16 cellular contexts compared by ENCODE assay signal in genomic region chr1:9670085-9670484, GRCh38. TPM values are rescaled to one million over a fixed set of nuclear protein-coding genes. Genes with fewer than 3 reads are reported as not detected.
DNase-seq lines count a peak whose midpoint lies in the region; ATAC-seq lines count a peak whose summit lies in the region.
"Had no signal": no experiment of that assay in that cellular context is flagged by ENCODE, and none has a peak within 500 bp of the region (broad histone marks: within the 10 kb centered on the region; RNA-seq: fewer than 3 reads in every experiment).

No MANE protein-coding gene starts in this region.

- intact Hi-C loops in activated naive CD4-positive, alpha-beta T cell treated with anti-CD3 and anti-CD28 coated beads for 36 hours (cut with micrococcal nuclease): loop anchor here (1.0 to 2.0 kb wide), 3 partner anchors 15 to 58 kb away; no protein-coding TSS in a partner anchor
- intact Hi-C loops in activated T-helper 1 cell treated with anti-CD3 and anti-CD28 coated beads, Interleukin-12 subunit alpha, Interleukin-12 subunit beta, Interleukin-2, Interleukin-4 antibody, amounts not matched to agents 30 ng/mL and 10 ng/mL and 1 ng/mL, durations not matched to agents 14 hours and 24 hours and 36 hours (cut with micrococcal nuclease): loop anchor here (1.0 to 5.0 kb wide), 2 partner anchors 15 to 43 kb away; no protein-coding TSS in a partner anchor

- DNase-seq in activated naive CD4-positive, alpha-beta T cell treated with anti-CD3 and anti-CD28 coated beads for 36 hours: peak; percentile 56
- no peak for DNase-seq in activated naive CD4-positive, alpha-beta T cell treated with anti-CD3 and anti-CD28 coated beads, Interleukin-2, amount 10 ng/mL, durations not matched to agents 7 days and 5 days
- DNase-seq in activated T-helper 1 cell treated with anti-CD3 and anti-CD28 coated beads, Interleukin-12 subunit alpha, Interleukin-12 subunit beta, Interleukin-2, Interleukin-4 antibody, amounts not matched to agents 30 ng/mL and 10 ng/mL and 1 ng/mL, durations not matched to agents 14 hours and 24 hours and 36 hours (ENCODE audit: low spot score): no peak
- DNase-seq in stimulated activated naive B cell treated with anti-CD40 and anti-IgM and Interleukin-4, amounts not matched to agents 10 μg/mL and 1 μg/mL and 100 μg/mL, for 72 hours: peak; percentile 35
- no peak for DNase-seq in NCI-H2029 (lab: John Stamatoyannopoulos, UW)
- DNase-seq in cerebellar nuclear complex (lab: John Stamatoyannopoulos, UW): no peak
- DNase-seq: body of pancreas; effector CD4-positive, alpha-beta T cell; hypothalamus; NCI-H2171 treated with DMSO at 0.1 percent for 48 hours; NK-92 treated with Interleukin-12 subunit alpha and Interleukin-12 subunit beta, amount 100 ng/mL, for 24 hours; posterior cingulate gyrus; spleen; testis had no signal

- H3K9me3 Mint-ChIP-seq in activated naive CD4-positive, alpha-beta T cell treated with anti-CD3 and anti-CD28 coated beads for 36 hours: no peaks in the 10 kb centered on the region
- no peaks in the 10 kb centered on the region for H3K9me3 Mint-ChIP-seq in activated naive CD4-positive, alpha-beta T cell treated with anti-CD3 and anti-CD28 coated beads, Interleukin-2, amount 10 ng/mL, durations not matched to agents 7 days and 5 days
- H3K9me3 Mint-ChIP-seq in IgD-negative memory B cell: no peaks in the 10 kb centered on the region
- no peaks in the 10 kb centered on the region for H3K9me3 Mint-ChIP-seq in activated T-helper 1 cell treated with anti-CD3 and anti-CD28 coated beads, Interleukin-12 subunit alpha, Interleukin-12 subunit beta, Interleukin-2, Interleukin-4 antibody, amounts not matched to agents 30 ng/mL and 10 ng/mL and 1 ng/mL, durations not matched to agents 14 hours and 24 hours and 36 hours
- no peaks in the 10 kb centered on the region for H3K9me3 Mint-ChIP-seq in stimulated activated naive B cell treated with anti-CD40 and anti-IgM and Interleukin-4, amounts not matched to agents 10 μg/mL and 1 μg/mL and 100 μg/mL, for 72 hours

- no peak overlapping the region for H3K4me3 Mint-ChIP-seq in activated naive CD4-positive, alpha-beta T cell treated with anti-CD3 and anti-CD28 coated beads for 36 hours
- no peak overlapping the region for H3K4me3 Mint-ChIP-seq in activated naive CD4-positive, alpha-beta T cell treated with anti-CD3 and anti-CD28 coated beads, Interleukin-2, amount 10 ng/mL, durations not matched to agents 7 days and 5 days
- peak overlapping the region in 1 of 4 donors; percentile 61 for H3K4me3 Mint-ChIP-seq in IgD-negative memory B cell
- H3K4me3 Mint-ChIP-seq in activated T-helper 1 cell treated with anti-CD3 and anti-CD28 coated beads, Interleukin-12 subunit alpha, Interleukin-12 subunit beta, Interleukin-2, Interleukin-4 antibody, amounts not matched to agents 30 ng/mL and 10 ng/mL and 1 ng/mL, durations not matched to agents 14 hours and 24 hours and 36 hours: no peak overlapping the region
- peak overlapping the region; percentile 48 to 59 for H3K4me3 Mint-ChIP-seq in stimulated activated naive B cell treated with anti-CD40 and anti-IgM and Interleukin-4, amounts not matched to agents 10 μg/mL and 1 μg/mL and 100 μg/mL, for 72 hours

- H3K27me3 Mint-ChIP-seq in activated naive CD4-positive, alpha-beta T cell treated with anti-CD3 and anti-CD28 coated beads for 36 hours (ENCODE audit: low read depth): no peaks in the 10 kb centered on the region
- no peaks in the 10 kb centered on the region for H3K27me3 Mint-ChIP-seq in activated naive CD4-positive, alpha-beta T cell treated with anti-CD3 and anti-CD28 coated beads, Interleukin-2, amount 10 ng/mL, durations not matched to agents 7 days and 5 days
- no peaks in the 10 kb centered on the region for H3K27me3 Mint-ChIP-seq in IgD-negative memory B cell
- no peaks in the 10 kb centered on the region for H3K27me3 Mint-ChIP-seq in activated T-helper 1 cell treated with anti-CD3 and anti-CD28 coated beads, Interleukin-12 subunit alpha, Interleukin-12 subunit beta, Interleukin-2, Interleukin-4 antibody, amounts not matched to agents 30 ng/mL and 10 ng/mL and 1 ng/mL, durations not matched to agents 14 hours and 24 hours and 36 hours (ENCODE audit: insufficient read depth)
- no peaks in the 10 kb centered on the region for H3K27me3 Mint-ChIP-seq in stimulated activated naive B cell treated with anti-CD40 and anti-IgM and Interleukin-4, amounts not matched to agents 10 μg/mL and 1 μg/mL and 100 μg/mL, for 72 hours

- peak; percentile 92 to 96 for ATAC-seq in stimulated activated naive B cell treated with anti-CD40 and anti-IgM and Interleukin-4, amounts not matched to agents 10 μg/mL and 1 μg/mL and 100 μg/mL, for 72 hours (replicated peaks)
- no peak for ATAC-seq in HG02642 (IDR thresholded peaks at IDR 0.05; ENCODE audit: poor library complexity, unreplicated experiment)
- ATAC-seq: body of pancreas had no signal

- H3K36me3 Mint-ChIP-seq in activated naive CD4-positive, alpha-beta T cell treated with anti-CD3 and anti-CD28 coated beads for 36 hours (ENCODE audit: low read depth): peaks cover 35% of the 10 kb centered on the region
- peaks cover 56% of the 10 kb centered on the region for H3K36me3 Mint-ChIP-seq in activated naive CD4-positive, alpha-beta T cell treated with anti-CD3 and anti-CD28 coated beads, Interleukin-2, amount 10 ng/mL, durations not matched to agents 7 days and 5 days
- peaks cover 9% of the 10 kb centered on the region for H3K36me3 Mint-ChIP-seq in IgD-negative memory B cell
- peaks cover 40% of the 10 kb centered on the region for H3K36me3 Mint-ChIP-seq in activated T-helper 1 cell treated with anti-CD3 and anti-CD28 coated beads, Interleukin-12 subunit alpha, Interleukin-12 subunit beta, Interleukin-2, Interleukin-4 antibody, amounts not matched to agents 30 ng/mL and 10 ng/mL and 1 ng/mL, durations not matched to agents 14 hours and 24 hours and 36 hours (ENCODE audit: low read depth)
- peaks cover 36 to 57% of the 10 kb centered on the region in 2 donors for H3K36me3 Mint-ChIP-seq in stimulated activated naive B cell treated with anti-CD40 and anti-IgM and Interleukin-4, amounts not matched to agents 10 μg/mL and 1 μg/mL and 100 μg/mL, for 72 hours

- H3K4me1 Mint-ChIP-seq in activated naive CD4-positive, alpha-beta T cell treated with anti-CD3 and anti-CD28 coated beads for 36 hours (ENCODE audit: low read depth): peaks cover 82% of the 10 kb centered on the region
- H3K4me1 Mint-ChIP-seq in activated naive CD4-positive, alpha-beta T cell treated with anti-CD3 and anti-CD28 coated beads, Interleukin-2, amount 10 ng/mL, durations not matched to agents 7 days and 5 days: peaks cover 56% of the 10 kb centered on the region
- peaks cover 31 to 41% (median 32%) of the 10 kb centered on the region in 3 donors for H3K4me1 Mint-ChIP-seq in IgD-negative memory B cell
- H3K4me1 Mint-ChIP-seq in activated T-helper 1 cell treated with anti-CD3 and anti-CD28 coated beads, Interleukin-12 subunit alpha, Interleukin-12 subunit beta, Interleukin-2, Interleukin-4 antibody, amounts not matched to agents 30 ng/mL and 10 ng/mL and 1 ng/mL, durations not matched to agents 14 hours and 24 hours and 36 hours (ENCODE audit: low read depth): peaks cover 40% of the 10 kb centered on the region
- peaks cover 43 to 83% of the 10 kb centered on the region in 2 donors for H3K4me1 Mint-ChIP-seq in stimulated activated naive B cell treated with anti-CD40 and anti-IgM and Interleukin-4, amounts not matched to agents 10 μg/mL and 1 μg/mL and 100 μg/mL, for 72 hours

- H3K27ac Mint-ChIP-seq in activated naive CD4-positive, alpha-beta T cell treated with anti-CD3 and anti-CD28 coated beads for 36 hours: peak overlapping the region; percentile 86
- no peak overlapping the region for H3K27ac Mint-ChIP-seq in activated naive CD4-positive, alpha-beta T cell treated with anti-CD3 and anti-CD28 coated beads, Interleukin-2, amount 10 ng/mL, durations not matched to agents 7 days and 5 days
- peak overlapping the region in 2 of 3 donors; percentile 14 to 91 for H3K27ac Mint-ChIP-seq in IgD-negative memory B cell
- peak overlapping the region; percentile 79 for H3K27ac Mint-ChIP-seq in activated T-helper 1 cell treated with anti-CD3 and anti-CD28 coated beads, Interleukin-12 subunit alpha, Interleukin-12 subunit beta, Interleukin-2, Interleukin-4 antibody, amounts not matched to agents 30 ng/mL and 10 ng/mL and 1 ng/mL, durations not matched to agents 14 hours and 24 hours and 36 hours
- H3K27ac Mint-ChIP-seq in stimulated activated naive B cell treated with anti-CD40 and anti-IgM and Interleukin-4, amounts not matched to agents 10 μg/mL and 1 μg/mL and 100 μg/mL, for 72 hours: peak overlapping the region; percentile 92

- CTCF ChIA-PET in activated naive CD4-positive, alpha-beta T cell treated with anti-CD3 and anti-CD28 coated beads for 36 hours (lab: Charles Lee): interaction anchor here (0.8 to 2.2 kb wide), 3 partner anchors 12 to 17 kb away, joined by 3 to 9 read pairs (median 4); no protein-coding TSS in a partner anchor
- CTCF ChIA-PET in activated naive CD4-positive, alpha-beta T cell treated with anti-CD3 and anti-CD28 coated beads, Interleukin-2, amount 10 ng/mL, durations not matched to agents 7 days and 5 days (lab: Charles Lee): no interaction called here

RNA-seq across cellular contexts. Expression of gene PIK3CD, which starts 18.6 kb away (rescaled TPM):
- total RNA-seq in activated naive CD4-positive, alpha-beta T cell treated with anti-CD3 and anti-CD28 coated beads for 36 hours: 100 to 1,000 TPM in 1 of 2 experiments, 10 to 100 TPM in 1; 96.6 to 101 TPM
- polyA plus RNA-seq in IgD-negative memory B cell: 82.6 TPM
- 287 and 291 TPM in 2 replicates for total RNA-seq in activated T-helper 1 cell treated with anti-CD3 and anti-CD28 coated beads, Interleukin-12 subunit alpha, Interleukin-12 subunit beta, Interleukin-2, Interleukin-4 antibody, amounts not matched to agents 30 ng/mL and 10 ng/mL and 1 ng/mL, durations not matched to agents 14 hours and 24 hours and 36 hours

Comparison
In these comparisons a context has a peak if more than half of its experiments do, and no peak if none do; other contexts are left out.
1. DNase-seq: peak in activated naive CD4-positive, alpha-beta T cell treated with anti-CD3 and anti-CD28 coated beads for 36 hours (single experiment) and stimulated activated naive B cell treated with anti-CD40 and anti-IgM and Interleukin-4, amounts not matched to agents 10 μg/mL and 1 μg/mL and 100 μg/mL, for 72 hours (single experiment); none in activated naive CD4-positive, alpha-beta T cell treated with anti-CD3 and anti-CD28 coated beads, Interleukin-2, amount 10 ng/mL, durations not matched to agents 7 days and 5 days (single experiment), activated T-helper 1 cell treated with anti-CD3 and anti-CD28 coated beads, Interleukin-12 subunit alpha, Interleukin-12 subunit beta, Interleukin-2, Interleukin-4 antibody, amounts not matched to agents 30 ng/mL and 10 ng/mL and 1 ng/mL, durations not matched to agents 14 hours and 24 hours and 36 hours (single experiment), NCI-H2029 (single experiment) and cerebellar nuclear complex (0 of 2).
2. H3K4me3 Mint-ChIP-seq: peak in stimulated activated naive B cell treated with anti-CD40 and anti-IgM and Interleukin-4, amounts not matched to agents 10 μg/mL and 1 μg/mL and 100 μg/mL, for 72 hours (2 of 2); none in activated naive CD4-positive, alpha-beta T cell treated with anti-CD3 and anti-CD28 coated beads for 36 hours (single experiment), activated naive CD4-positive, alpha-beta T cell treated with anti-CD3 and anti-CD28 coated beads, Interleukin-2, amount 10 ng/mL, durations not matched to agents 7 days and 5 days (single experiment) and activated T-helper 1 cell treated with anti-CD3 and anti-CD28 coated beads, Interleukin-12 subunit alpha, Interleukin-12 subunit beta, Interleukin-2, Interleukin-4 antibody, amounts not matched to agents 30 ng/mL and 10 ng/mL and 1 ng/mL, durations not matched to agents 14 hours and 24 hours and 36 hours (single experiment).